ENCODE assay signal across 1 cellular context in the genomic region with DNA sequence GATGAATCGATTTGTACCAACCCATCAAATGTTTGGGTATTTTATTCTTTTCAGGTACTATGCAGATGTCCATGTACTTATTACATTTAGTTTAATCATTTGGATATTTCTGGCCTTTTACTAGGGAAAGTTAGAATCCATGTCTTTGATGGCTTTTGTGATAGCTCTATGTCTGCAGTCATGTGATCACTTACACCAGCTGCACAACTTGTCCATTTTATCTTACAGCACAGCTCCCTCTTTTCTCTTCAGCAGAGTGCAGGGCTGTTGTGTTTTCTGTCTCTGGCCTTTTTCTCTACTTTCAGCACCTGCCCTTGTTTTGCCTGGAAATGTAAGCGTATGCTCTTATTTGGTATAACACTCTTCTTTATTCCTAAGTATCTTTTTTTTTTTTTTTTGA.
TF ChIP-seq lines count a peak whose summit lies in the region.

No MANE protein-coding gene starts in this region.

TF ChIP-seq in WTC11, 78 proteins besides CTCF, POLR2A, EP300 and RAD21:
- TF ChIP-seq ATF6 (CRISPR knock-in tag; IDR thresholded peaks at IDR 0.05) (no peak), ELF4 (CRISPR knock-in tag; IDR thresholded peaks at IDR 0.05; ENCODE audit: low read depth) (no peak), SMAD4 (CRISPR knock-in tag; IDR thresholded peaks at IDR 0.05) (no peak), ETV6 (CRISPR knock-in tag; IDR thresholded peaks at IDR 0.05) (no peak), RORB (CRISPR knock-in tag; IDR thresholded peaks at IDR 0.05) (no peak), STAT6 (CRISPR knock-in tag; conservative IDR thresholded peaks at IDR 0.05; ENCODE audit: low read depth) (no peak)
